1 cellular context compared by ENCODE assay signal in genomic region chr6:7578949-7579348, GRCh38.
A peak's percentile ranks its signal among the peaks of the same experiment; 100 is the strongest.
TF ChIP-seq lines count a peak whose summit lies in the region.

No MANE protein-coding gene starts in this region.

TF ChIP-seq in K562, 482 proteins besides CTCF, POLR2A, EP300 and RAD21:
- TF ChIP-seq NFE2 (IDR thresholded peaks at IDR 0.05; ENCODE audit: low read depth) = peak; percentile 51; the same call in 1 of the 2 replicates
- TF ChIP-seq ZNF316 (IDR thresholded peaks at IDR 0.05) = peak; percentile 77
- peak; percentile 85 for TF ChIP-seq MAFG (tag; conservative IDR thresholded peaks at IDR 0.05)
- peak; percentile 34; the same call in 1 of the 2 replicates for TF ChIP-seq NFE2L1 (tag; IDR thresholded peaks at IDR 0.05; ENCODE audit: borderline replicate concordance, low read depth)
- TF ChIP-seq PHB (CRISPR knock-in tag; IDR thresholded peaks at IDR 0.05) = no peak
- no peak for TF ChIP-seq CTBP1 (IDR thresholded peaks at IDR 0.05; ENCODE audit: borderline replicate concordance)
- TF ChIP-seq C11orf30 (IDR thresholded peaks at IDR 0.05; ENCODE audit: low read depth) = peak; percentile 45
